8 cellular contexts compared by ENCODE assay signal in genomic region chr1:2547210-2548067, GRCh38. TPM values are rescaled to one million over a fixed set of nuclear protein-coding genes. Genes with fewer than 3 reads are reported as not detected.
DNase-seq lines count a peak whose midpoint lies in the region; TF ChIP-seq lines count a peak whose summit lies in the region.

No MANE protein-coding gene starts in this region.

- H3K4me2 ChIP-seq in smooth muscle cell, result peak overlapping the region; percentile 93

- peak overlapping the region; percentile 82 for H3K4me3 ChIP-seq in HUES6 (ENCODE audit: low read depth, low read length)
- H3K4me3 ChIP-seq in left ventricle myocardium inferior, result peak overlapping the region; percentile 73
- peak overlapping the region; percentile 55 for H3K4me3 ChIP-seq in smooth muscle cell
- no peak overlapping the region for H3K4me3 ChIP-seq in MG63

- no peaks in the 10 kb centered on the region for H3K9me3 ChIP-seq in HUES6 (ENCODE audit: control insufficient read depth, insufficient read depth, low read depth, low read length)
- no peaks in the 10 kb centered on the region for H3K9me3 ChIP-seq in left ventricle myocardium inferior (replicated peaks)
- H3K9me3 ChIP-seq in smooth muscle cell (replicated peaks; ENCODE audit: low read depth), result no peaks in the 10 kb centered on the region
- H3K9me3 ChIP-seq in MG63, result no peaks in the 10 kb centered on the region

- H3F3A ChIP-seq in smooth muscle cell (ENCODE audit: low read depth), result no peaks in the 10 kb centered on the region

- intact Hi-C loops in left ventricle myocardium inferior (cut with micrococcal nuclease), result no loop called here

- H3K27me3 ChIP-seq in HUES6 (ENCODE audit: control insufficient read depth, insufficient read depth, low read length) (peaks cover 18% of the 10 kb centered on the region), left ventricle myocardium inferior (ENCODE audit: low read depth) (no peaks in the 10 kb centered on the region), smooth muscle cell (ENCODE audit: low read depth) (no peaks in the 10 kb centered on the region), MG63 (no peaks in the 10 kb centered on the region)

- H3K27ac ChIP-seq in HUES6 (ENCODE audit: low read depth, low read length), result peak overlapping the region; percentile 55; the same call in 1 of the 2 replicates
- peak overlapping the region; percentile 97 for H3K27ac ChIP-seq in left ventricle myocardium inferior (replicated peaks)
- H3K27ac ChIP-seq in smooth muscle cell (ENCODE audit: low read depth), result no peak overlapping the region

- no peaks in the 10 kb centered on the region for H3K79me2 ChIP-seq in smooth muscle cell (ENCODE audit: low read depth)

- H2AFZ ChIP-seq in smooth muscle cell (ENCODE audit: low read depth), result peak overlapping the region; percentile 77

- H3K36me3 ChIP-seq in HUES6 (ENCODE audit: control insufficient read depth, insufficient read depth, low read length) (no peaks in the 10 kb centered on the region), left ventricle myocardium inferior (no peaks in the 10 kb centered on the region), smooth muscle cell (ENCODE audit: low read depth) (no peaks in the 10 kb centered on the region), MG63 (no peaks in the 10 kb centered on the region)

- H4K20me1 ChIP-seq in smooth muscle cell (ENCODE audit: low read depth), result no peaks in the 10 kb centered on the region

- WGBS in smooth muscle cell (ENCODE audit: low lambda C conversion rate), result 16% methylated on average over 27 of the region's 27 CpGs

- peak overlapping the region; percentile 67 for H3K9ac ChIP-seq in HUES6 (ENCODE audit: low read length)
- no peak overlapping the region for H3K9ac ChIP-seq in smooth muscle cell (ENCODE audit: low read depth)

- H3K4me1 ChIP-seq in HUES6 (ENCODE audit: control insufficient read depth, insufficient read depth, low read length), result peaks cover 49% of the 10 kb centered on the region
- H3K4me1 ChIP-seq in left ventricle myocardium inferior, result peaks cover 76% of the 10 kb centered on the region
- H3K4me1 ChIP-seq in smooth muscle cell (ENCODE audit: low read depth), result peaks cover 53% of the 10 kb centered on the region

- peak; percentile 68 for DNase-seq in DMS79 treated with DMSO at 0.1 percent for 48 hours (lab: John Stamatoyannopoulos, UW)
- peak; percentile 84 for DNase-seq in activated CD8-positive, alpha-beta memory T cell treated with anti-CD3 and anti-CD28 coated beads, Interleukin-2, amount 50 U/mL, for 48 hours
- no peak for DNase-seq in left ventricle myocardium inferior
- no peak for DNase-seq in smooth muscle cell (lab: John Stamatoyannopoulos, UW; ENCODE audit: unreplicated experiment)
- DNase-seq in cerebellar nuclear complex (lab: John Stamatoyannopoulos, UW), result no peak
- no peak for DNase-seq in AG08395 (ENCODE audit: low spot score)
- DNase-seq in MG63, result no peak

- TF ChIP-seq CTCF in left ventricle myocardium inferior (IDR thresholded peaks at IDR 0.05; ENCODE audit: borderline replicate concordance) (no peak), smooth muscle cell (IDR thresholded peaks at IDR 0.05; ENCODE audit: borderline replicate concordance, insufficient read depth, poor library complexity, severe bottlenecking) (no peak)

RNA-seq across cellular contexts. Expression of gene TNFRSF14, which starts 8.7 kb away (rescaled TPM):
- total RNA-seq in left ventricle myocardium inferior (13.7 TPM), smooth muscle cell (0.40 TPM in 1 of 2 replicates, not detected in the other)
- polyA plus RNA-seq in smooth muscle cell, result not detected in 2 replicates
- total RNA-seq in MG63 (2014; rRNA removed; shearing (Covaris generic); ENCODE audit: low replicate concordance), result 0.15 and 4.5 TPM in 2 replicates

RNA-seq across cellular contexts. Expression of gene HES5, which starts 17.4 kb away (rescaled TPM):
- total RNA-seq in left ventricle myocardium inferior (0.63 TPM), smooth muscle cell (1.6 TPM in 1 of 2 replicates, not detected in the other)
- 1.3 and 1.7 TPM in 2 replicates for polyA plus RNA-seq in smooth muscle cell
- total RNA-seq in MG63 (2014; rRNA removed; shearing (Covaris generic); ENCODE audit: low replicate concordance), result not detected in 2 replicates

RNA-seq across cellular contexts. Expression of gene PANK4, which starts 21.0 kb away (rescaled TPM):
- total RNA-seq in left ventricle myocardium inferior, result 42.8 TPM
- 27.2 and 28.7 TPM in 2 replicates for total RNA-seq in smooth muscle cell
- 28.4 and 28.5 TPM in 2 replicates for polyA plus RNA-seq in smooth muscle cell
- total RNA-seq in MG63 (2014; rRNA removed; shearing (Covaris generic); ENCODE audit: low replicate concordance), result 16.6 and 17.3 TPM in 2 replicates

RNA-seq across cellular contexts. Expression of gene PRXL2B, which starts 39.1 kb away (rescaled TPM):
- total RNA-seq in left ventricle myocardium inferior (8.2 TPM), smooth muscle cell (16.1 and 27.4 TPM in 2 replicates)
- polyA plus RNA-seq in smooth muscle cell, result 18.4 and 26.6 TPM in 2 replicates
- 9.6 and 12.3 TPM in 2 replicates for total RNA-seq in MG63 (2014; rRNA removed; shearing (Covaris generic); ENCODE audit: low replicate concordance)

Comparison
In these comparisons a context has a peak if more than half of its experiments do, and no peak if none do; other contexts are left out.
1. DNase-seq: peak in DMS79 treated with DMSO at 0.1 percent for 48 hours (single experiment) and activated CD8-positive, alpha-beta memory T cell treated with anti-CD3 and anti-CD28 coated beads, Interleukin-2, amount 50 U/mL, for 48 hours (single experiment); none in left ventricle myocardium inferior (single experiment), smooth muscle cell (single experiment), cerebellar nuclear complex (0 of 2), AG08395 (single experiment) and MG63 (single experiment).